17 cellular contexts compared by ENCODE assay signal in genomic region chr4:148171596-148171995, GRCh38.
"Had no signal": no experiment of that assay in that cellular context is flagged by ENCODE, and none has a peak within 500 bp of the region (broad histone marks: within the 10 kb centered on the region; RNA-seq: fewer than 3 reads in every experiment).

No MANE protein-coding gene starts in this region.

- H3K27me3 ChIP-seq: brain microvascular endothelial cell, heart left ventricle, spleen had no signal

- H3K4me3 Mint-ChIP-seq: activated CD8-positive, alpha-beta T cell treated with anti-CD3 and anti-CD28 coated beads for 36 hours; activated naive CD8-positive, alpha-beta T cell treated with anti-CD3 and anti-CD28 coated beads for 36 hours; central memory CD8-positive, alpha-beta T cell; neural crest cell; WTC11 had no signal

- H3K4me3 ChIP-seq: heart left ventricle, spleen, thoracic aorta had no signal

- H3K27me3 Mint-ChIP-seq: activated CD8-positive, alpha-beta T cell treated with anti-CD3 and anti-CD28 coated beads for 36 hours; activated naive CD8-positive, alpha-beta T cell treated with anti-CD3 and anti-CD28 coated beads for 36 hours; central memory CD8-positive, alpha-beta T cell had no signal

- H3K27ac ChIP-seq: brain microvascular endothelial cell, heart left ventricle, spleen, thoracic aorta had no signal

- H3K9me3 Mint-ChIP-seq: central memory CD8-positive, alpha-beta T cell had no signal

- ATAC-seq: left lobe of liver, sciatic nerve, WTC11 had no signal

- DNase-seq: activated CD4-positive, alpha-beta T cell treated with anti-CD3 and anti-CD28 coated beads for 4 hours; activated CD8-positive, alpha-beta memory T cell treated with anti-CD3 and anti-CD28 coated beads, Interleukin-2, amount 50 U/mL, for 4 hours; activated gamma-delta T cell treated with Interleukin-2 at 50 U/mL for 16 hours; activated naive CD8-positive, alpha-beta T cell treated with anti-CD3 and anti-CD28 coated beads for 36 hours; brain microvascular endothelial cell; cortex of kidney; effector CD4-positive, alpha-beta T cell; heart left ventricle; mesendoderm; spleen had no signal

- H3K36me3 ChIP-seq: brain microvascular endothelial cell, heart left ventricle, thoracic aorta had no signal

- H3K9me3 ChIP-seq: thoracic aorta had no signal

- H3K4me1 Mint-ChIP-seq: neural crest cell, WTC11 had no signal

- H3K4me1 ChIP-seq: spleen had no signal

- H3K27ac Mint-ChIP-seq: activated naive CD8-positive, alpha-beta T cell treated with anti-CD3 and anti-CD28 coated beads for 36 hours; WTC11 had no signal
